Comparison of ENCODE assay signal across 2 cellular contexts in genomic region chr5:6328173-6328572, GRCh38.
TF ChIP-seq lines count a peak whose summit lies in the region.

No MANE protein-coding gene starts in this region.

TF ChIP-seq in HCT116, 20 proteins besides CTCF, POLR2A, EP300 and RAD21:
- TF ChIP-seq REST (IDR thresholded peaks at IDR 0.05; ENCODE audit: low read depth): peak; percentile 88
- TF ChIP-seq EGR1 (IDR thresholded peaks at IDR 0.05; ENCODE audit: low read depth): no peak

TF ChIP-seq in SK-N-SH, 30 proteins besides CTCF, POLR2A, EP300 and RAD21 (continued from another document):
- TF ChIP-seq REST (IDR thresholded peaks at IDR 0.05; ENCODE audit: low read depth, low read length): peak; percentile 87
